ENCODE assay signal across 2 cellular contexts in genomic region chr17:75755990-75756389, GRCh38.
TF ChIP-seq lines count a peak whose summit lies in the region.

No MANE protein-coding gene starts in this region.

TF ChIP-seq in HepG2, 621 proteins besides CTCF, POLR2A, EP300 and RAD21:
- 0 out of 2 replicates have a peak, but pooled peaks have one; percentile 17 for TF ChIP-seq ZNF318 (CRISPR knock-in tag; IDR thresholded peaks at IDR 0.05)
- TF ChIP-seq ZNF691 (CRISPR knock-in tag; IDR thresholded peaks at IDR 0.05; ENCODE audit: borderline replicate concordance, low read depth) = no peak

TF ChIP-seq in WTC11, 78 proteins besides CTCF, POLR2A, EP300 and RAD21:
- no peak for TF ChIP-seq NFATC4 (CRISPR knock-in tag; IDR thresholded peaks at IDR 0.05)
